In genomic region chr1:112702420-112703261, GRCh38 we compare ENCODE assay signal across 10 cellular contexts. TPM values are rescaled to one million over a fixed set of nuclear protein-coding genes. Genes with fewer than 3 reads are reported as not detected.
A peak's percentile ranks its signal among the peaks of the same experiment; 100 is the strongest.
DNase-seq lines count a peak whose midpoint lies in the region; ATAC-seq and TF ChIP-seq lines count a peak whose summit lies in the region.
"Had no signal": no experiment of that assay in that cellular context is flagged by ENCODE, and none has a peak within 500 bp of the region (broad histone marks: within the 10 kb centered on the region; RNA-seq: fewer than 3 reads in every experiment).

No MANE protein-coding gene starts in this region.

- peaks cover 22% of the 10 kb centered on the region for H3K36me3 Mint-ChIP-seq in CD4-positive, CD25-positive, alpha-beta regulatory T cell

- H3K4me1 ChIP-seq in CD4-positive, CD25-positive, alpha-beta regulatory T cell (ENCODE audit: control insufficient read depth, insufficient read depth, low read length, poor library complexity, severe bottlenecking) = peaks cover 47% of the 10 kb centered on the region
- peaks cover 57% of the 10 kb centered on the region for H3K4me1 ChIP-seq in Panc1 (ENCODE audit: control insufficient read depth, insufficient read depth, low read length)
- peaks cover 5 to 89% (median 63%) of the 10 kb centered on the region in 3 donors for H3K4me1 ChIP-seq in gastroesophageal sphincter
- H3K4me1 ChIP-seq in psoas muscle = peaks cover 53% of the 10 kb centered on the region
- H3K4me1 ChIP-seq in BE2C = peaks cover 52% of the 10 kb centered on the region

- H3K4me1 Mint-ChIP-seq in CD4-positive, CD25-positive, alpha-beta regulatory T cell = peaks cover 12 to 58% (median 36%) of the 10 kb centered on the region in 4 donors

- in situ Hi-C loops in Panc1 (cut with HindIII; ENCODE audit: low pct_unique_long_range_greater_than_20kb, low sequenced_read_pairs) (no loop called here), GM13977 (cut with MboI; ENCODE audit: low pct_unique_long_range_greater_than_20kb, low sequenced_read_pairs, unreplicated experiment) (loop anchor here (10.0 kb wide), 1 partner anchor 308 kb away; the partner anchor contains the start of gene CTTNBP2NL)

- peak overlapping the region; percentile 20 to 82 (median 53) for H3K27ac Mint-ChIP-seq in CD4-positive, CD25-positive, alpha-beta regulatory T cell

- BruUV-seq in Panc1 (replicated peaks; lab: Mats Ljungman, UMichigan) = no TSS peak

- peaks cover under 1% of the 10 kb centered on the region for H3K27me3 Mint-ChIP-seq in CD4-positive, CD25-positive, alpha-beta regulatory T cell

- no peak for TF ChIP-seq POLR2A in gastroesophageal sphincter (IDR thresholded peaks at IDR 0.05)

- intact Hi-C loops in Panc1 (cut with micrococcal nuclease; ENCODE audit: unreplicated experiment) (no loop called here), psoas muscle (cut with DNase I) (no loop called here)

- POLR2A ChIA-PET in Panc1 (lab: Charles Lee) = interaction anchor here (0.7 kb wide), 1 partner anchor 19 kb away, joined by 3 read pairs; no protein-coding TSS in a partner anchor

- 39 to 40% methylated on average over 3 to 4 of the region's 12 CpGs for WGBS in gastroesophageal sphincter (ENCODE audit: low coverage in 1 of 2), 2 donors
- WGBS in psoas muscle, 3 donors = 65 to 68% (median 66%) methylated on average over 12 of the region's 12 CpGs

- no peaks in the 10 kb centered on the region for H3K27me3 ChIP-seq in CD4-positive, CD25-positive, alpha-beta regulatory T cell (ENCODE audit: control insufficient read depth, insufficient read depth, low read length)
- H3K27me3 ChIP-seq in Panc1 (ENCODE audit: control insufficient read depth, insufficient read depth, low read length) (no peaks in the 10 kb centered on the region), gastroesophageal sphincter (no peaks in the 10 kb centered on the region), psoas muscle (ENCODE audit: insufficient read depth in 3 of 3, low read length in 2 of 3) (no peaks in the 10 kb centered on the region), BE2C (no peaks in the 10 kb centered on the region)

- no peak for DNase-seq in CD4-positive, CD25-positive, alpha-beta regulatory T cell
- DNase-seq in Panc1 (ENCODE audit: low read depth, low spot score) (no peak), psoas muscle (no peak), NCI-H69 (lab: John Stamatoyannopoulos, UW) (no peak), NCI-H1417 treated with DMSO at 0.1 percent for 48 hours (lab: John Stamatoyannopoulos, UW) (no peak), GM13977 (ENCODE audit: low spot score) (no peak), BE2C (no peak)
- DNase-seq: activated T-cell treated with anti-CD3 and anti-CD28 coated beads, Interleukin-2, amount 50 U/mL, for 4 hours; stimulated activated CD4-positive, alpha-beta T cell treated with anti-CD3 and anti-CD28 coated beads, Interleukin-15, amount 100 ng/mL, for 24 hours had no signal

- no peaks in the 10 kb centered on the region for H3K9me3 Mint-ChIP-seq in CD4-positive, CD25-positive, alpha-beta regulatory T cell
- H3K9me3 Mint-ChIP-seq: activated T-cell treated with anti-CD3 and anti-CD28 coated beads, Interleukin-2, amount 50 U/mL, for 4 hours had no signal

- no peak for TF ChIP-seq EP300 in gastroesophageal sphincter (IDR thresholded peaks at IDR 0.05)

- ATAC-seq in CD4-positive, CD25-positive, alpha-beta regulatory T cell (ENCODE audit: low read depth in 2 of 2) = no peak
- ATAC-seq in Panc1 (no peak), gastroesophageal sphincter (no peak), psoas muscle (no peak)
- ATAC-seq: activated T-cell treated with anti-CD3 and anti-CD28 coated beads, Interleukin-2, amount 50 U/mL, for 4 hours had no signal

- H3K36me3 ChIP-seq in CD4-positive, CD25-positive, alpha-beta regulatory T cell (ENCODE audit: control insufficient read depth, insufficient read depth, low read length) = peaks cover 24% of the 10 kb centered on the region
- H3K36me3 ChIP-seq in Panc1 (ENCODE audit: control insufficient read depth, insufficient read depth, low read length) (peaks cover 2% of the 10 kb centered on the region), gastroesophageal sphincter (peaks cover 0 to 45% of the 10 kb centered on the region in 2 donors), psoas muscle (ENCODE audit: insufficient read depth in 1 of 2, low read depth in 1 of 2) (peaks cover 0 to 26% of the 10 kb centered on the region in 2 donors), BE2C (peaks cover 14% of the 10 kb centered on the region)

- no peak for TF ChIP-seq CTCF in Panc1 (IDR thresholded peaks at IDR 0.05)
- no peak for TF ChIP-seq CTCF in gastroesophageal sphincter (IDR thresholded peaks at IDR 0.05)
- TF ChIP-seq CTCF in psoas muscle (IDR thresholded peaks at IDR 0.05) = no peak
- TF ChIP-seq CTCF in GM13977 (IDR thresholded peaks at IDR 0.05; ENCODE audit: extremely low read depth, insufficient read depth, missing control alignments) = no peak
- TF ChIP-seq CTCF in BE2C (IDR thresholded peaks at IDR 0.05; ENCODE audit: low read depth, low read length) = no peak

- no peaks in the 10 kb centered on the region for H3K9me3 ChIP-seq in CD4-positive, CD25-positive, alpha-beta regulatory T cell (ENCODE audit: control insufficient read depth in 2 of 2, low read length in 2 of 2)
- H3K9me3 ChIP-seq in Panc1 (ENCODE audit: control insufficient read depth, insufficient read depth, low read depth, low read length) (no peaks in the 10 kb centered on the region), gastroesophageal sphincter (no peaks in the 10 kb centered on the region), psoas muscle (no peaks in the 10 kb centered on the region), BE2C (no peaks in the 10 kb centered on the region)

- CTCF ChIA-PET in Panc1 (lab: Charles Lee) = interaction anchor here (0.6 kb wide), 3 partner anchors 9 to 676 kb away, joined by 3 to 4 read pairs (median 3); no protein-coding TSS in a partner anchor

- H3K27ac ChIP-seq in CD4-positive, CD25-positive, alpha-beta regulatory T cell (ENCODE audit: insufficient read depth, low read length, poor library complexity, severe bottlenecking) = no peak overlapping the region
- H3K27ac ChIP-seq in Panc1 (ENCODE audit: low read length) (peak overlapping the region; percentile 54; the same call in 1 of the 2 replicates), gastroesophageal sphincter (peak overlapping the region in 3 of 4 donors; percentile 93 to 100 (median 96)), psoas muscle (peak overlapping the region; percentile 82)

- H3K4me3 Mint-ChIP-seq in CD4-positive, CD25-positive, alpha-beta regulatory T cell = peak overlapping the region in 3 of 4 donors; percentile 18 to 74 (median 21)
- H3K4me3 Mint-ChIP-seq: activated T-cell treated with anti-CD3 and anti-CD28 coated beads, Interleukin-2, amount 50 U/mL, for 4 hours had no signal

- H3K4me3 ChIP-seq in CD4-positive, CD25-positive, alpha-beta regulatory T cell (ENCODE audit: low read depth, low read length) = no peak overlapping the region
- no peak overlapping the region for H3K4me3 ChIP-seq in Panc1 (ENCODE audit: low read depth in 2 of 2, low read length in 2 of 2)
- H3K4me3 ChIP-seq in gastroesophageal sphincter = no peak overlapping the region
- peak overlapping the region; percentile 6 for H3K4me3 ChIP-seq in psoas muscle
- H3K4me3 ChIP-seq in BE2C (ENCODE audit: low read depth, low read length) = no peak overlapping the region

RNA-seq across cellular contexts. Expression of gene RHOC, which starts 4.3 kb away (rescaled TPM):
- total RNA-seq in CD4-positive, CD25-positive, alpha-beta regulatory T cell = 17.4 TPM
- 10 to 100 TPM; 20.1 to 34.1 (median 28.9) TPM for polyA plus RNA-seq in CD4-positive, CD25-positive, alpha-beta regulatory T cell
- total RNA-seq in Panc1 (2021; ENCODE audit: unreplicated experiment) = 197 TPM
- polyA plus RNA-seq in Panc1 (2012; ENCODE audit: insufficient read length) = 427 TPM
- total RNA-seq in gastroesophageal sphincter = 100 to 1,000 TPM; 183 to 354 (median 240) TPM
- 10 to 100 TPM; 43.5 to 88.3 (median 75.5) TPM for total RNA-seq in psoas muscle
- 10 to 100 TPM; 39.1 to 89.7 (median 76.9) TPM for polyA plus RNA-seq in psoas muscle
- 335 TPM for polyA plus RNA-seq in BE2C (2012; ENCODE audit: insufficient read depth, insufficient read length, low read depth)

RNA-seq across cellular contexts. Expression of gene PPM1J, which starts 12.5 kb away (rescaled TPM):
- not detected for total RNA-seq in CD4-positive, CD25-positive, alpha-beta regulatory T cell
- not detected for polyA plus RNA-seq in CD4-positive, CD25-positive, alpha-beta regulatory T cell
- total RNA-seq in Panc1 (2021; ENCODE audit: unreplicated experiment) (0.51 TPM), gastroesophageal sphincter (1 to 10 TPM in 2 of 4 donors, under 1 TPM in 2; 0.35 to 2.8 (median 1.7) TPM), psoas muscle (1 to 10 TPM; 4.1 to 7.2 (median 6.1) TPM)
- 0.91 TPM for polyA plus RNA-seq in Panc1 (2012; ENCODE audit: insufficient read length)
- polyA plus RNA-seq in psoas muscle = 1 to 10 TPM; 4.1 to 8.8 (median 6.0) TPM
- not detected for polyA plus RNA-seq in BE2C (2012; ENCODE audit: insufficient read depth, insufficient read length, low read depth)

RNA-seq across cellular contexts. Expression of gene MOV10, which starts 28.2 kb away (rescaled TPM):
- total RNA-seq in CD4-positive, CD25-positive, alpha-beta regulatory T cell = 94.2 TPM
- 10 to 100 TPM; 26.1 to 29.8 (median 28.3) TPM for polyA plus RNA-seq in CD4-positive, CD25-positive, alpha-beta regulatory T cell
- 106 TPM for total RNA-seq in Panc1 (2021; ENCODE audit: unreplicated experiment)
- 88.0 TPM for polyA plus RNA-seq in Panc1 (2012; ENCODE audit: insufficient read length)
- total RNA-seq in gastroesophageal sphincter = 10 to 100 TPM; 13.4 to 25.3 (median 18.8) TPM
- 10 to 100 TPM in 2 of 4 donors, 1 to 10 TPM in 2; 5.3 to 10.6 (median 8.3) TPM for total RNA-seq in psoas muscle
- 1 to 10 TPM; 4.8 to 6.4 (median 6.4) TPM for polyA plus RNA-seq in psoas muscle
- polyA plus RNA-seq in BE2C (2012; ENCODE audit: insufficient read depth, insufficient read length, low read depth) = 10.2 TPM
